In the genomic region with DNA sequence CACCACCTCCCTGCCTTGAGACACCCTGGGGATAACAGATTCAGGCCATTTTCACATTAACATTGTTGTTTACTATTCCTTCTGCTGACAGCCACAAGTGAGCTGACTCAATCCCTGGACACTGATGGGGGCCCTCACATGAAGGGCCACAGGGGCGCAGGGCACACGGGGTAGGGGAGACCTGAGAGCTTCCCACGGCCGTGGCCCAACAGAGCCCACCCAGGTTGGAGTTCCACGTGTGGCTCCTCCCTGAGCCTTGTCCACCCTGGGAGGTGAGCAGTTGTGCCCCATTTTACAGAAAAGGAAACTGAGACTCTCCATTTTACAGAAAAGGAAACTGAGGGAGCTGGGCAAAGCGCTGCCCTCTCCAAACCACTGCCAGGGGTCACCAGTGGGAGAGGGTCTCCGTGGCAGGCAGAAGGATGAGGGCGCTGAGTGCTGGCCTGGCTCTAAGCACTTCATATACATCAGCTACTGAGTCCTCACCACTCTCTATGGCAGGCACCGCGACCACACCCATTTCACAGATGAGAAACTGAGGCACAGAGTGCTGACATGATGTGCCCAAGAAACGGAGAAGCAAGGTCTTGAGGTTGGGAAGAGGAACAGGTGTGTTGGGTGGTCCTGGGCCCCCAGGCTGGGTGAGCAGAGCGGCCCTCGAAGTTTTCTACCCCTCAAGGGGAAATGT, we compare ENCODE assay signal across 1 cellular context.
TF ChIP-seq lines count a peak whose summit lies in the region.

No MANE protein-coding gene starts in this region.

TF ChIP-seq in HepG2, 621 proteins besides CTCF, POLR2A, EP300 and RAD21 (continues in another document):
- TF ChIP-seq HNRNPH1 (optimal IDR thresholded peaks at IDR 0.05; ENCODE audit: low read depth, low read length) = no peak
- TF ChIP-seq ZSCAN29 (CRISPR knock-in tag; conservative IDR thresholded peaks at IDR 0.05) = no peak
- TF ChIP-seq ZBTB40 (IDR thresholded peaks at IDR 0.05) = no peak
- peak; percentile 35; the same call in 1 of the 2 replicates for TF ChIP-seq ZBTB40 (CRISPR knock-in tag; IDR thresholded peaks at IDR 0.05)
- no peak for TF ChIP-seq ZNF101 (CRISPR knock-in tag; IDR thresholded peaks at IDR 0.05; ENCODE audit: borderline replicate concordance, low read depth)
- TF ChIP-seq HIVEP1 (CRISPR knock-in tag; IDR thresholded peaks at IDR 0.05) = no peak
- no peak for TF ChIP-seq NFAT5 (CRISPR knock-in tag; IDR thresholded peaks at IDR 0.05)
- TF ChIP-seq CAMTA2 (CRISPR knock-in tag; IDR thresholded peaks at IDR 0.05; ENCODE audit: borderline replicate concordance) = no peak
- TF ChIP-seq, protein P1, sequence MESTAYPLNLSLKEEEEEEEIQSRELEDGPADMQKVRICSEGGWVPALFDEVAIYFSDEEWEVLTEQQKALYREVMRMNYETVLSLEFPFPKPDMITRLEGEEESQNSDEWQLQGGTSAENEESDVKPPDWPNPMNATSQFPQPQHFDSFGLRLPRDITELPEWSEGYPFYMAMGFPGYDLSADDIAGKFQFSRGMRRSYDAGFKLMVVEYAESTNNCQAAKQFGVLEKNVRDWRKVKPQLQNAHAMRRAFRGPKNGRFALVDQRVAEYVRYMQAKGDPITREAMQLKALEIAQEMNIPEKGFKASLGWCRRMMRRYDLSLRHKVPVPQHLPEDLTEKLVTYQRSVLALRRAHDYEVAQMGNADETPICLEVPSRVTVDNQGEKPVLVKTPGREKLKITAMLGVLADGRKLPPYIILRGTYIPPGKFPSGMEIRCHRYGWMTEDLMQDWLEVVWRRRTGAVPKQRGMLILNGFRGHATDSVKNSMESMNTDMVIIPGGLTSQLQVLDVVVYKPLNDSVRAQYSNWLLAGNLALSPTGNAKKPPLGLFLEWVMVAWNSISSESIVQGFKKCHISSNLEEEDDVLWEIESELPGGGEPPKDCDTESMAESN (CRISPR knock-in tag; conservative IDR thresholded peaks at IDR 0.05) = no peak
- TF ChIP-seq, protein P2, sequence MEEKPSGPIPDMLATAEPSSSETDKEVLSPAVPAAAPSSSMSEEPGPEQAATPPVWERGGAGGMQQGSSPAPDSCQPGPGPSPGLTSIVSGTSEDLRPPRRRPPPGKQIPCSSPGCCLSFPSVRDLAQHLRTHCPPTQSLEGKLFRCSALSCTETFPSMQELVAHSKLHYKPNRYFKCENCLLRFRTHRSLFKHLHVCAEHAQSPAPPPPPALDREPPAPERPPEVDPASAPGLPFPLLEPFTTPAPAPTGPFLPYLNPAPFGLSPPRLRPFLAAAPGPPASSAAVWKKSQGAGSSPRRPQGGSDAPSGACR (CRISPR knock-in tag; IDR thresholded peaks at IDR 0.05) = no peak
- TF ChIP-seq NCOA1 (CRISPR knock-in tag; IDR thresholded peaks at IDR 0.05) = no peak
- TF ChIP-seq SP4 (CRISPR knock-in tag; IDR thresholded peaks at IDR 0.05) = peak; percentile 41; the same call in 1 of the 2 replicates
- no peak for TF ChIP-seq ZNF772 (CRISPR knock-in tag; IDR thresholded peaks at IDR 0.05)
- TF ChIP-seq HDAC6 (IDR thresholded peaks at IDR 0.05; ENCODE audit: low read depth, low read length) = no peak
- TF ChIP-seq MTF2 (CRISPR knock-in tag; IDR thresholded peaks at IDR 0.05; ENCODE audit: borderline replicate concordance) = 0 out of 2 replicates have a peak, but pooled peaks have one; percentile 5
- no peak for TF ChIP-seq ZSCAN30 (CRISPR knock-in tag; IDR thresholded peaks at IDR 0.05)
- TF ChIP-seq FOXK2 (IDR thresholded peaks at IDR 0.05) = no peak
- no peak for TF ChIP-seq MXD3 (CRISPR knock-in tag; IDR thresholded peaks at IDR 0.05)
- TF ChIP-seq, protein P3, sequence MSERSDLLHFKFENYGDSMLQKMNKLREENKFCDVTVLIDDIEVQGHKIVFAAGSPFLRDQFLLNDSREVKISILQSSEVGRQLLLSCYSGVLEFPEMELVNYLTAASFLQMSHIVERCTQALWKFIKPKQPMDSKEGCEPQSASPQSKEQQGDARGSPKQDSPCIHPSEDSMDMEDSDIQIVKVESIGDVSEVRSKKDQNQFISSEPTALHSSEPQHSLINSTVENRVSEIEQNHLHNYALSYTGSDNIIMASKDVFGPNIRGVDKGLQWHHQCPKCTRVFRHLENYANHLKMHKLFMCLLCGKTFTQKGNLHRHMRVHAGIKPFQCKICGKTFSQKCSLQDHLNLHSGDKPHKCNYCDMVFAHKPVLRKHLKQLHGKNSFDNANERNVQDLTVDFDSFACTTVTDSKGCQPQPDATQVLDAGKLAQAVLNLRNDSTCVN (CRISPR knock-in tag; IDR thresholded peaks at IDR 0.05; ENCODE audit: borderline replicate concordance) = no peak
- TF ChIP-seq ISL2 (CRISPR knock-in tag; IDR thresholded peaks at IDR 0.05) = no peak
- TF ChIP-seq MLLT10 (CRISPR knock-in tag; IDR thresholded peaks at IDR 0.05) = no peak
- TF ChIP-seq ZNF788 (CRISPR knock-in tag; IDR thresholded peaks at IDR 0.05; ENCODE audit: borderline replicate concordance) = 0 out of 2 replicates have a peak, but pooled peaks have one; percentile 16
- TF ChIP-seq RBFOX2 (IDR thresholded peaks at IDR 0.05; ENCODE audit: low read depth, low read length) = peak; percentile 3; the same call in 1 of the 2 replicates
- TF ChIP-seq ZNF619 (CRISPR knock-in tag; IDR thresholded peaks at IDR 0.05) = no peak
- no peak for TF ChIP-seq NCOA5 (CRISPR knock-in tag; IDR thresholded peaks at IDR 0.05)
- no peak for TF ChIP-seq AKNA (CRISPR knock-in tag; IDR thresholded peaks at IDR 0.05; ENCODE audit: borderline replicate concordance)
- no peak for TF ChIP-seq EHMT2 (IDR thresholded peaks at IDR 0.05; ENCODE audit: borderline replicate concordance, low read depth, low read length)
- TF ChIP-seq ZNF749 (CRISPR knock-in tag; IDR thresholded peaks at IDR 0.05; ENCODE audit: borderline replicate concordance) = no peak
